Comparison of ENCODE assay signal across 8 cellular contexts in genomic region chr7:28921822-28922221, GRCh38. TPM values are rescaled to one million over a fixed set of nuclear protein-coding genes. Genes with fewer than 3 reads are reported as not detected.
DNase-seq lines count a peak whose midpoint lies in the region; ATAC-seq and TF ChIP-seq lines count a peak whose summit lies in the region.

No MANE protein-coding gene starts in this region.

- peak in 8 of 14 donors; percentile 5 to 73 (median 18) for DNase-seq in C1 segment of cervical spinal cord (lab: John Stamatoyannopoulos, UW)
- DNase-seq in NCI-H2107 (lab: John Stamatoyannopoulos, UW), result peak; percentile 72
- peak; percentile 53 for DNase-seq in WERI-Rb-1
- no peak for DNase-seq in esophagus muscularis mucosa (ENCODE audit: extremely low spot score)
- peak in 8 of 10 donors; percentile 5 to 56 (median 28) for DNase-seq in naive thymus-derived CD8-positive, alpha-beta T cell
- no peak for DNase-seq in aorta

- POLR2A ChIA-PET in naive thymus-derived CD8-positive, alpha-beta T cell (lab: Charles Lee), result no interaction called here

- peaks cover 0 to 3% (median 0%) of the 10 kb centered on the region in 5 donors for H3K27me3 Mint-ChIP-seq in naive thymus-derived CD8-positive, alpha-beta T cell

- H3K4me3 Mint-ChIP-seq in naive thymus-derived CD8-positive, alpha-beta T cell, result no peak overlapping the region

- no peaks in the 10 kb centered on the region for H3K9me3 ChIP-seq in WERI-Rb-1 (ENCODE audit: severe bottlenecking)
- H3K9me3 ChIP-seq in esophagus muscularis mucosa, result no peaks in the 10 kb centered on the region
- H3K9me3 ChIP-seq in aorta (ENCODE audit: control insufficient read depth, low read length), result no peaks in the 10 kb centered on the region

- peaks cover 8% of the 10 kb centered on the region for H3K27me3 ChIP-seq in WERI-Rb-1 (ENCODE audit: insufficient read depth, low read depth, severe bottlenecking)
- peaks cover 0 to 6% (median 0%) of the 10 kb centered on the region in 4 donors for H3K27me3 ChIP-seq in esophagus muscularis mucosa
- H3K27me3 ChIP-seq in aorta (ENCODE audit: control insufficient read depth in 1 of 2, insufficient read depth in 2 of 2, low read length in 1 of 2), result no peaks in the 10 kb centered on the region

- 4% methylated on average over 4 of the region's 4 CpGs for WGBS in esophagus muscularis mucosa
- WGBS in aorta, 2 donors, result 1 to 3% methylated on average over 4 of the region's 4 CpGs

- TF ChIP-seq POLR2A in esophagus muscularis mucosa (IDR thresholded peaks at IDR 0.05; ENCODE audit: low read depth), result no peak

- no peaks in the 10 kb centered on the region for H3K36me3 ChIP-seq in WERI-Rb-1
- no peaks in the 10 kb centered on the region for H3K36me3 ChIP-seq in esophagus muscularis mucosa
- no peaks in the 10 kb centered on the region for H3K36me3 ChIP-seq in aorta (ENCODE audit: control insufficient read depth in 1 of 2, insufficient read depth in 2 of 2, low read length in 1 of 2)

- ATAC-seq in GM18858 (IDR thresholded peaks at IDR 0.05; ENCODE audit: unreplicated experiment) (peak; percentile 69), HG03135 (IDR thresholded peaks at IDR 0.05; ENCODE audit: unreplicated experiment) (peak; percentile 78), aorta (ENCODE audit: low FRiP score) (peak; percentile 91)
- ATAC-seq in naive thymus-derived CD8-positive, alpha-beta T cell, result peak; percentile 85 to 89

- no peak overlapping the region for H3K27ac Mint-ChIP-seq in naive thymus-derived CD8-positive, alpha-beta T cell

- H3K4me1 ChIP-seq in esophagus muscularis mucosa (peaks cover 11 to 26% (median 19%) of the 10 kb centered on the region in 4 donors), aorta (ENCODE audit: control insufficient read depth in 1 of 2, insufficient read depth in 2 of 2, low read length in 2 of 2) (no peaks in the 10 kb centered on the region)

- H3K36me3 Mint-ChIP-seq in naive thymus-derived CD8-positive, alpha-beta T cell, result no peaks in the 10 kb centered on the region

- no peak overlapping the region for H3K27ac ChIP-seq in WERI-Rb-1
- H3K27ac ChIP-seq in esophagus muscularis mucosa (replicated peaks in 1 of 4), result no peak overlapping the region
- no peak overlapping the region for H3K27ac ChIP-seq in aorta (ENCODE audit: low read depth in 1 of 2, low read length in 2 of 2)

- intact Hi-C loops in esophagus muscularis mucosa (cut with DNase I), result no loop called here
- intact Hi-C loops in aorta (cut with DNase I), result loop anchor here (2.0 kb wide), 2 partner anchors 185 to 487 kb away; no protein-coding TSS in a partner anchor

- TF ChIP-seq CTCF in WERI-Rb-1 (IDR thresholded peaks at IDR 0.05; ENCODE audit: low read depth, low read length), result peak; percentile 73
- peak; percentile 85 to 92 (median 91) for TF ChIP-seq CTCF in esophagus muscularis mucosa (IDR thresholded peaks at IDR 0.05)

- H3K4me1 Mint-ChIP-seq in naive thymus-derived CD8-positive, alpha-beta T cell, result peaks cover 5 to 18% (median 14%) of the 10 kb centered on the region in 4 donors

- H3K4me3 ChIP-seq in WERI-Rb-1 (ENCODE audit: low read depth, low read length) (no peak overlapping the region), esophagus muscularis mucosa (no peak overlapping the region), aorta (ENCODE audit: low read length in 2 of 2) (no peak overlapping the region)

- TF ChIP-seq EP300 in esophagus muscularis mucosa (IDR thresholded peaks at IDR 0.05), result no peak

- no peaks in the 10 kb centered on the region for H3K9me3 Mint-ChIP-seq in naive thymus-derived CD8-positive, alpha-beta T cell

RNA-seq across cellular contexts. Expression of gene TRIL, which starts 36.3 kb away (rescaled TPM):
- 1 to 10 TPM; 1.3 to 9.4 (median 5.5) TPM for total RNA-seq in esophagus muscularis mucosa
- total RNA-seq in naive thymus-derived CD8-positive, alpha-beta T cell, result not detected
- not detected for polyA plus RNA-seq in naive thymus-derived CD8-positive, alpha-beta T cell
- total RNA-seq in aorta, result 1 to 10 TPM; 1.0 to 7.0 TPM
- polyA plus RNA-seq in aorta, result under 1 TPM; 0.13 to 0.54 TPM

Comparison
In these comparisons a context has a peak if more than half of its experiments do, and no peak if none do; other contexts are left out.
1. DNase-seq: peak in C1 segment of cervical spinal cord (8 of 14), NCI-H2107 (single experiment), WERI-Rb-1 (single experiment) and naive thymus-derived CD8-positive, alpha-beta T cell (8 of 10); none in esophagus muscularis mucosa (single experiment) and aorta (0 of 2).
2. Peak in every context shown above with its lines, with median percentiles within 50 percentile points of each other: ATAC-seq.